In genomic region chr15:70974004-70974832, GRCh38 we compare ENCODE assay signal across 9 cellular contexts.
A peak's percentile ranks its signal among the peaks of the same experiment; 100 is the strongest.
DNase-seq lines count a peak whose midpoint lies in the region; ATAC-seq, FAIRE-seq and TF ChIP-seq lines count a peak whose summit lies in the region.
"Had no signal": no experiment of that assay in that cellular context is flagged by ENCODE, and none has a peak within 500 bp of the region (broad histone marks: within the 10 kb centered on the region; RNA-seq: fewer than 3 reads in every experiment).

No MANE protein-coding gene starts in this region.

- peaks cover 15% of the 10 kb centered on the region for H3K9me3 Mint-ChIP-seq in mesothelial cell of epicardium

- no peak overlapping the region for H3K4me2 ChIP-seq in MM.1S (ENCODE audit: low read depth, low read length)

- peaks cover 4% of the 10 kb centered on the region for H3K4me1 Mint-ChIP-seq in mesothelial cell of epicardium

- H3K27me3 ChIP-seq in MM.1S (replicated peaks; ENCODE audit: insufficient read depth, low read length), result no peaks in the 10 kb centered on the region
- H3K27me3 ChIP-seq in bronchial epithelial cell (ENCODE audit: control insufficient read depth, insufficient read depth, low read length), result no peaks in the 10 kb centered on the region

- no peak overlapping the region for H3K4me3 Mint-ChIP-seq in mesothelial cell of epicardium

- H3K9ac ChIP-seq in MM.1S (ENCODE audit: low read length), result no peak overlapping the region

- H3K36me3 Mint-ChIP-seq in mesothelial cell of epicardium, result peaks cover 13% of the 10 kb centered on the region

- no peaks in the 10 kb centered on the region for H3K36me3 ChIP-seq in MM.1S (replicated peaks; ENCODE audit: insufficient read depth, low read length)
- no peaks in the 10 kb centered on the region for H3K36me3 ChIP-seq in bronchial epithelial cell (ENCODE audit: control insufficient read depth, insufficient read depth, low read length)

- no peaks in the 10 kb centered on the region for H3F3A ChIP-seq in MM.1S (ENCODE audit: insufficient read depth, low read length)

- no peak overlapping the region for H2AFZ ChIP-seq in MM.1S (ENCODE audit: low read length)

- FAIRE-seq in bronchial epithelial cell (lab: Jason Lieb, UNC), result no peak

- no peaks in the 10 kb centered on the region for H3K9me3 ChIP-seq in MM.1S (replicated peaks; ENCODE audit: insufficient read depth, low read length)

- no peaks in the 10 kb centered on the region for H3K27me3 Mint-ChIP-seq in mesothelial cell of epicardium (ENCODE audit: low read depth)

- no peaks in the 10 kb centered on the region for H3K4me1 ChIP-seq in MM.1S (ENCODE audit: low read length)

- TF ChIP-seq CTCF in MM.1S (IDR thresholded peaks at IDR 0.05; ENCODE audit: low read length) (peak; percentile 19), bronchial epithelial cell (IDR thresholded peaks at IDR 0.05; ENCODE audit: insufficient read depth, low read length, severe bottlenecking) (peak; percentile 41), mesothelial cell of epicardium (IDR thresholded peaks at IDR 0.05; ENCODE audit: unreplicated experiment) (peak; percentile 65)

- DNase-seq in DMS53 (lab: John Stamatoyannopoulos, UW), result peak; percentile 16
- DNase-seq in MM.1S, result peak; percentile 24
- peak; percentile 58 for DNase-seq in bronchial epithelial cell (ENCODE audit: low read depth)
- DNase-seq in mesothelial cell of epicardium (ENCODE audit: low spot score in 2 of 2, unreplicated experiment in 2 of 2), result no peak
- DNase-seq in activated naive CD4-positive, alpha-beta T cell (lab: John Stamatoyannopoulos, UW), result no peak
- no peak for DNase-seq in NCI-H524 treated with DMSO at 0.1 percent for 48 hours (lab: John Stamatoyannopoulos, UW)
- DNase-seq: activated CD4-positive, alpha-beta T cell treated with anti-CD3 and anti-CD28 coated beads for 1 hour had no signal

- H4K20me1 ChIP-seq in MM.1S (ENCODE audit: insufficient read depth, low read length), result no peaks in the 10 kb centered on the region

- peak overlapping the region; percentile 61 for H3K27ac Mint-ChIP-seq in mesothelial cell of epicardium

- no peak for ATAC-seq in HG02763 (IDR thresholded peaks at IDR 0.05; ENCODE audit: unreplicated experiment)
- no peak for ATAC-seq in GM21825 (IDR thresholded peaks at IDR 0.05; ENCODE audit: unreplicated experiment)

- H3K27ac ChIP-seq in MM.1S (ENCODE audit: low read length), result no peak overlapping the region

- no peak overlapping the region for H3K4me3 ChIP-seq in MM.1S (ENCODE audit: low read length)
- no peak overlapping the region for H3K4me3 ChIP-seq in bronchial epithelial cell (ENCODE audit: low read depth, low read length)

- no peaks in the 10 kb centered on the region for H3K79me2 ChIP-seq in MM.1S (ENCODE audit: low read length)

- no peaks in the 10 kb centered on the region for H3K9me2 ChIP-seq in MM.1S (replicated peaks; ENCODE audit: insufficient read depth, low read length)

Comparison
In these comparisons a context has a peak if more than half of its experiments do, and no peak if none do; other contexts are left out.
1. DNase-seq: peak in DMS53 (single experiment), MM.1S (single experiment) and bronchial epithelial cell (single experiment); none in mesothelial cell of epicardium (0 of 2), activated naive CD4-positive, alpha-beta T cell (0 of 4) and NCI-H524 treated with DMSO at 0.1 percent for 48 hours (single experiment).
2. Peak in every context shown above with its lines, with median percentiles within 50 percentile points of each other: CTCF ChIP-seq.